ENCODE assay signal across 8 cellular contexts in genomic region chr3:125990253-125990970, GRCh38. TPM values are rescaled to one million over a fixed set of nuclear protein-coding genes. Genes with fewer than 3 reads are reported as not detected.
DNase-seq lines count a peak whose midpoint lies in the region; ATAC-seq and TF ChIP-seq lines count a peak whose summit lies in the region.

No MANE protein-coding gene starts in this region.

- no peaks in the 10 kb centered on the region for H3K36me3 ChIP-seq in osteoblast (ENCODE audit: insufficient read depth, low read length)
- no peaks in the 10 kb centered on the region for H3K36me3 ChIP-seq in thoracic aorta

- peaks cover 25% of the 10 kb centered on the region for H3K27me3 ChIP-seq in osteoblast (ENCODE audit: insufficient read depth, low read length)
- no peaks in the 10 kb centered on the region for H3K27me3 ChIP-seq in thoracic aorta (replicated peaks; ENCODE audit: insufficient read depth)

- ATAC-seq in GM19455 (IDR thresholded peaks at IDR 0.05; ENCODE audit: unreplicated experiment): peak; percentile 72
- peak; percentile 79 for ATAC-seq in thoracic aorta (ENCODE audit: insufficient number of reproducible peaks, low FRiP score, low read depth)

- TF ChIP-seq CTCF in AG09319 (IDR thresholded peaks at IDR 0.05; ENCODE audit: low read depth, low read length) (no peak), osteoblast (IDR thresholded peaks at IDR 0.05; ENCODE audit: extremely low read depth, low read depth, low read length) (no peak), thoracic aorta (IDR thresholded peaks at IDR 0.05) (no peak)

- H3K4me3 ChIP-seq in osteoblast (ENCODE audit: insufficient read depth, low read length) (peak overlapping the region; percentile 76), thoracic aorta (peak overlapping the region; percentile 71)

- no peaks in the 10 kb centered on the region for H3K79me2 ChIP-seq in osteoblast (ENCODE audit: insufficient read depth, low read length)

- peak overlapping the region; percentile 87 for H3K4me2 ChIP-seq in osteoblast (ENCODE audit: insufficient read depth, low read length)

- H3K9me3 ChIP-seq in osteoblast (ENCODE audit: low read depth, low read length): no peaks in the 10 kb centered on the region
- no peaks in the 10 kb centered on the region for H3K9me3 ChIP-seq in thoracic aorta

- no peaks in the 10 kb centered on the region for H4K20me1 ChIP-seq in osteoblast (ENCODE audit: insufficient read depth, low read length)

- peaks cover 7% of the 10 kb centered on the region for H3K4me1 ChIP-seq in osteoblast (ENCODE audit: insufficient read depth, low read length)
- H3K4me1 ChIP-seq in thoracic aorta (ENCODE audit: control insufficient read depth in 1 of 2, low read depth in 2 of 2): peaks cover 0 to 11% of the 10 kb centered on the region in 2 donors

- DNase-seq in AG09319 (ENCODE audit: extremely low read depth, low read depth): peak; percentile 69
- DNase-seq in HuH-7 (ENCODE audit: low spot score): peak; percentile 67
- DNase-seq in SIG-M5 (lab: John Stamatoyannopoulos, UW): peak; percentile 32
- peak; percentile 73 for DNase-seq in activated naive CD4-positive, alpha-beta T cell treated with anti-CD3 and anti-CD28 coated beads, Interleukin-2, amount 50 U/mL, for 16 hours
- DNase-seq in glomerular endothelial cell (ENCODE audit: extremely low read depth, low read depth, low spot score): peak; percentile 20
- peak; percentile 74 for DNase-seq in osteoblast (ENCODE audit: insufficient read length, low spot score, missing footprints)
- DNase-seq in thoracic aorta (ENCODE audit: low spot score): peak; percentile 76

- peak overlapping the region; percentile 88 for H2AFZ ChIP-seq in osteoblast (ENCODE audit: low read length)

- H3K27ac ChIP-seq in osteoblast (ENCODE audit: low read depth, low read length) (peak overlapping the region; percentile 63), thoracic aorta (peak overlapping the region; percentile 63)

RNA-seq across cellular contexts. Expression of gene ROPN1B, which starts 21.4 kb away (rescaled TPM):
- total RNA-seq in glomerular endothelial cell (not detected in 2 replicates), osteoblast (not detected in 2 replicates), thoracic aorta (not detected)

Comparison
In these comparisons a context has a peak if more than half of its experiments do, and no peak if none do; other contexts are left out.
1. Peak in every context shown above with its lines: DNase-seq, ATAC-seq, H3K4me3 ChIP-seq and H3K27ac ChIP-seq.
2. DNase-seq: peak in every context shown above with its lines; median percentile 76 in thoracic aorta; 74 in osteoblast; 73 in activated naive CD4-positive, alpha-beta T cell treated with anti-CD3 and anti-CD28 coated beads, Interleukin-2, amount 50 U/mL, for 16 hours; 69 in AG09319; 67 in HuH-7; 32 in SIG-M5; 20 in glomerular endothelial cell.